ENCODE assay signal across 23 cellular contexts in genomic region chr13:98556417-98556816, GRCh38. TPM values are rescaled to one million over a fixed set of nuclear protein-coding genes. Genes with fewer than 3 reads are reported as not detected.
DNase-seq lines count a peak whose midpoint lies in the region; ATAC-seq and TF ChIP-seq lines count a peak whose summit lies in the region.
"Had no signal": no experiment of that assay in that cellular context is flagged by ENCODE, and none has a peak within 500 bp of the region (broad histone marks: within the 10 kb centered on the region; RNA-seq: fewer than 3 reads in every experiment).

No MANE protein-coding gene starts in this region.

- H3K4me1 Mint-ChIP-seq in activated T-cell treated with anti-CD3 and anti-CD28 coated beads, Interleukin-2, amount 50 U/mL, for 24 hours (ENCODE audit: low read depth) = peaks cover 83% of the 10 kb centered on the region
- H3K4me1 Mint-ChIP-seq in effector memory CD8-positive, alpha-beta T cell (ENCODE audit: low read depth in 2 of 2) = peaks cover 78 to 80% of the 10 kb centered on the region in 2 donors

- H3K4me1 ChIP-seq in GM23248 (ENCODE audit: insufficient read depth) (peaks cover 30% of the 10 kb centered on the region), smooth muscle cell (ENCODE audit: low read depth) (peaks cover 11% of the 10 kb centered on the region)

- H3K79me2 ChIP-seq in GM23248 (ENCODE audit: insufficient read depth) = peaks cover 100% of the 10 kb centered on the region
- peaks cover 99% of the 10 kb centered on the region for H3K79me2 ChIP-seq in smooth muscle cell (ENCODE audit: low read depth)

- H3K27ac ChIP-seq in GM23248 (peak overlapping the region; percentile 81), smooth muscle cell (ENCODE audit: low read depth) (peak overlapping the region; percentile 74)
- H3K27ac ChIP-seq: adrenal gland, C4-2B, coronary artery, vagina had no signal

- DNase-seq in activated T-cell treated with anti-CD3 and anti-CD28 coated beads, Interleukin-2, amount 50 U/mL, for 24 hours = no peak
- DNase-seq in activated T-cell treated with anti-CD3 and anti-CD28 coated beads for 4 hours = no peak
- DNase-seq in GM23248 = no peak
- no peak for DNase-seq in effector memory CD8-positive, alpha-beta T cell
- DNase-seq in smooth muscle cell (lab: John Stamatoyannopoulos, UW; ENCODE audit: unreplicated experiment) = no peak
- no peak for DNase-seq in head of caudate nucleus
- DNase-seq in DMS53 treated with DMSO at 0.1 percent for 48 hours (lab: John Stamatoyannopoulos, UW; ENCODE audit: unreplicated experiment) = no peak
- DNase-seq in COR-L47 (lab: John Stamatoyannopoulos, UW) = no peak
- DNase-seq: activated CD4-positive, CD25-positive, alpha-beta regulatory T cell treated with anti-CD3 and anti-CD28 coated beads, Interleukin-2, amount 50 U/mL, for 72 hours; adrenal gland; DMS153; GF-D8; HCEC 1CT; KBM-7; left colon; MM.1S; NCI-H1436 treated with DMSO at 0.1 percent for 48 hours; NCI-H524; T1000 had no signal

- H3K4me3 ChIP-seq in GM23248 (no peak overlapping the region), smooth muscle cell (no peak overlapping the region)
- H3K4me3 ChIP-seq: adrenal gland, coronary artery, vagina had no signal

- ATAC-seq in effector memory CD8-positive, alpha-beta T cell (replicated peaks) = no peak
- ATAC-seq: natural killer cell treated with Interleukin-12 subunit alpha and Interleukin-12 subunit beta and Interleukin-15 and Interleukin-18, amount 100 ng/mL, for 72 hours had no signal

- H3K9me3 ChIP-seq in GM23248 (ENCODE audit: low read depth) = no peaks in the 10 kb centered on the region
- H3K9me3 ChIP-seq in smooth muscle cell (replicated peaks; ENCODE audit: low read depth) = no peaks in the 10 kb centered on the region
- H3K9me3 ChIP-seq: adrenal gland, vagina had no signal

- H3K27me3 Mint-ChIP-seq in activated T-cell treated with anti-CD3 and anti-CD28 coated beads, Interleukin-2, amount 50 U/mL, for 24 hours = no peaks in the 10 kb centered on the region
- no peaks in the 10 kb centered on the region for H3K27me3 Mint-ChIP-seq in effector memory CD8-positive, alpha-beta T cell
- H3K27me3 Mint-ChIP-seq: natural killer cell treated with Interleukin-12 subunit alpha and Interleukin-12 subunit beta and Interleukin-15 and Interleukin-18, amount 100 ng/mL, for 72 hours had no signal

- no peaks in the 10 kb centered on the region for H3K36me3 ChIP-seq in GM23248 (ENCODE audit: low read depth)
- no peaks in the 10 kb centered on the region for H3K36me3 ChIP-seq in smooth muscle cell (ENCODE audit: low read depth)
- H3K36me3 ChIP-seq: adrenal gland, vagina had no signal

- H3F3A ChIP-seq in GM23248 (ENCODE audit: insufficient read depth) (peaks cover 22% of the 10 kb centered on the region), smooth muscle cell (ENCODE audit: low read depth) (peaks cover 10% of the 10 kb centered on the region)

- no peak overlapping the region for H2AFZ ChIP-seq in GM23248
- H2AFZ ChIP-seq in smooth muscle cell (ENCODE audit: low read depth) = no peak overlapping the region

- H3K9me3 Mint-ChIP-seq in activated T-cell treated with anti-CD3 and anti-CD28 coated beads, Interleukin-2, amount 50 U/mL, for 24 hours = no peaks in the 10 kb centered on the region
- H3K9me3 Mint-ChIP-seq in effector memory CD8-positive, alpha-beta T cell = no peaks in the 10 kb centered on the region
- H3K9me3 Mint-ChIP-seq: natural killer cell treated with Interleukin-12 subunit alpha and Interleukin-12 subunit beta and Interleukin-15 and Interleukin-18, amount 100 ng/mL, for 72 hours had no signal

- in situ Hi-C loops in GM23248 (cut with MboI) = no loop called here

- H3K9ac ChIP-seq in GM23248 (0 out of 2 replicates have a peak overlapping the region, but pooled peaks have one; percentile 23), smooth muscle cell (ENCODE audit: low read depth) (no peak overlapping the region)

- H3K4me2 ChIP-seq in GM23248 (ENCODE audit: unreplicated experiment) (peak overlapping the region; percentile 45), smooth muscle cell (peak overlapping the region; percentile 20)

- WGBS in GM23248 (ENCODE audit: low coverage in 1 of 2, low lambda C conversion rate in 2 of 2, missing lambda C conversion rate in 2 of 2), 2 experiments = 48 to 53% methylated on average over 2 of the region's 2 CpGs
- 98% methylated on average over 2 of the region's 2 CpGs for WGBS in smooth muscle cell (ENCODE audit: low lambda C conversion rate)

- peaks cover 63% of the 10 kb centered on the region for H3K36me3 Mint-ChIP-seq in activated T-cell treated with anti-CD3 and anti-CD28 coated beads, Interleukin-2, amount 50 U/mL, for 24 hours (ENCODE audit: low read depth)
- H3K36me3 Mint-ChIP-seq in effector memory CD8-positive, alpha-beta T cell (ENCODE audit: insufficient read depth) = peaks cover 24% of the 10 kb centered on the region

- 0 out of 2 replicates have a peak, but pooled peaks cover 11% of the 10 kb centered on the region for H4K20me1 ChIP-seq in GM23248 (ENCODE audit: insufficient read depth)
- peaks cover 100% of the 10 kb centered on the region for H4K20me1 ChIP-seq in smooth muscle cell (ENCODE audit: low read depth)

- H3K27ac Mint-ChIP-seq in activated T-cell treated with anti-CD3 and anti-CD28 coated beads, Interleukin-2, amount 50 U/mL, for 24 hours = peak overlapping the region; percentile 85
- H3K27ac Mint-ChIP-seq in effector memory CD8-positive, alpha-beta T cell = peak overlapping the region; percentile 76 to 88

- no peak overlapping the region for H3K4me3 Mint-ChIP-seq in activated T-cell treated with anti-CD3 and anti-CD28 coated beads, Interleukin-2, amount 50 U/mL, for 24 hours
- H3K4me3 Mint-ChIP-seq in effector memory CD8-positive, alpha-beta T cell = peak overlapping the region; percentile 67 to 68
- H3K4me3 Mint-ChIP-seq: natural killer cell treated with Interleukin-12 subunit alpha and Interleukin-12 subunit beta and Interleukin-15 and Interleukin-18, amount 100 ng/mL, for 72 hours had no signal

- TF ChIP-seq CTCF in smooth muscle cell (IDR thresholded peaks at IDR 0.05; ENCODE audit: borderline replicate concordance, insufficient read depth, poor library complexity, severe bottlenecking) = no peak

- intact Hi-C loops in head of caudate nucleus (cut with DNase I) = no loop called here

- H3K27me3 ChIP-seq in GM23248 (replicated peaks; ENCODE audit: insufficient read depth) (no peaks in the 10 kb centered on the region), smooth muscle cell (ENCODE audit: low read depth) (no peaks in the 10 kb centered on the region)
- H3K27me3 ChIP-seq: adrenal gland, vagina had no signal

- no peaks in the 10 kb centered on the region for H3K9me2 ChIP-seq in GM23248 (ENCODE audit: insufficient read depth)

RNA-seq across cellular contexts. Expression of gene STK24, which starts 20.5 kb away (rescaled TPM):
- 56.7 and 72.4 TPM in 2 replicates for total RNA-seq in GM23248 (2014; rRNA removed; shearing (Covaris generic))
- polyA plus RNA-seq in GM23248 (2016; fragmentation: Nextera tagmentation; extraction: Ambion mirVana) (10.8 and 11.1 TPM in 2 replicates), smooth muscle cell (80.2 and 105 TPM in 2 replicates)
- total RNA-seq in smooth muscle cell = 76.6 and 89.1 TPM in 2 replicates
